Comparison of ENCODE assay signal across 16 cellular contexts in genomic region chr3:187801152-187801551, GRCh38. TPM values are rescaled to one million over a fixed set of nuclear protein-coding genes. Genes with fewer than 3 reads are reported as not detected.
A peak's percentile ranks its signal among the peaks of the same experiment; 100 is the strongest.
DNase-seq lines count a peak whose midpoint lies in the region; ATAC-seq and TF ChIP-seq lines count a peak whose summit lies in the region.
"Had no signal": no experiment of that assay in that cellular context is flagged by ENCODE, and none has a peak within 500 bp of the region (broad histone marks: within the 10 kb centered on the region; RNA-seq: fewer than 3 reads in every experiment).

No MANE protein-coding gene starts in this region.

- H3K27me3 Mint-ChIP-seq in activated CD4-positive, alpha-beta T cell treated with anti-CD3 and anti-CD28 coated beads for 36 hours = no peaks in the 10 kb centered on the region
- no peaks in the 10 kb centered on the region for H3K27me3 Mint-ChIP-seq in activated CD8-positive, alpha-beta T cell treated with anti-CD3 and anti-CD28 coated beads, Interleukin-2, amount 10 ng/mL, durations not matched to agents 7 days and 5 days (ENCODE audit: low read depth)
- no peaks in the 10 kb centered on the region for H3K27me3 Mint-ChIP-seq in natural killer cell (ENCODE audit: low read depth in 2 of 2)
- H3K27me3 Mint-ChIP-seq: CD4-positive, alpha-beta T cell had no signal

- no peak for DNase-seq in activated CD4-positive, alpha-beta T cell treated with anti-CD3 and anti-CD28 coated beads for 36 hours
- no peak for DNase-seq in activated CD4-positive, alpha-beta T cell treated with anti-CD3 and anti-CD28 coated beads for 48 hours
- DNase-seq in activated CD8-positive, alpha-beta T cell treated with anti-CD3 and anti-CD28 coated beads, Interleukin-2, amount 10 ng/mL, durations not matched to agents 7 days and 5 days = no peak
- DNase-seq in natural killer cell = no peak
- no peak for DNase-seq in NCI-H2029 treated with DMSO at 0.1 percent for 48 hours (lab: John Stamatoyannopoulos, UW)
- DNase-seq in NCI-H526 (lab: John Stamatoyannopoulos, UW) = no peak
- no peak for DNase-seq in NCI-H2196 treated with DMSO at 0.1 percent for 48 hours (lab: John Stamatoyannopoulos, UW; ENCODE audit: unreplicated experiment)
- DNase-seq: CD4-positive, alpha-beta T cell; DND-41; GDM1; HCEC 1CT; KG1; NCI-H1092 treated with DMSO at 0.1 percent for 48 hours; NCI-H1694 had no signal

- no peak for ATAC-seq in activated CD4-positive, alpha-beta T cell treated with anti-CD3 and anti-CD28 coated beads for 36 hours
- ATAC-seq in activated CD8-positive, alpha-beta T cell treated with anti-CD3 and anti-CD28 coated beads, Interleukin-2, amount 10 ng/mL, durations not matched to agents 7 days and 5 days = no peak
- no peak for ATAC-seq in natural killer cell
- ATAC-seq: Panc1 had no signal

- no peak overlapping the region; the same call in 1 of the 2 replicates for H3K27ac ChIP-seq in BLaER1

- TF ChIP-seq CTCF in natural killer cell (IDR thresholded peaks at IDR 0.05) = no peak

- no peak overlapping the region for H3K9ac ChIP-seq in BLaER1

- H3K36me3 ChIP-seq in BLaER1 = no peaks in the 10 kb centered on the region

- H4K20me1 ChIP-seq in BLaER1 = no peaks in the 10 kb centered on the region

- peaks cover 79% of the 10 kb centered on the region for H3K4me1 Mint-ChIP-seq in activated CD4-positive, alpha-beta T cell treated with anti-CD3 and anti-CD28 coated beads for 36 hours
- peaks cover 86% of the 10 kb centered on the region for H3K4me1 Mint-ChIP-seq in activated CD8-positive, alpha-beta T cell treated with anti-CD3 and anti-CD28 coated beads, Interleukin-2, amount 10 ng/mL, durations not matched to agents 7 days and 5 days (ENCODE audit: low read depth)
- H3K4me1 Mint-ChIP-seq in natural killer cell = peaks cover 60% of the 10 kb centered on the region in 2 donors

- POLR2A ChIA-PET in activated CD4-positive, alpha-beta T cell treated with anti-CD3 and anti-CD28 coated beads for 36 hours (lab: Charles Lee) = interaction anchor here (1.5 to 2.0 kb wide), 2 partner anchors 54 to 56 kb away, joined by 10 to 15 read pairs; partner anchors contain the start of gene BCL6
- POLR2A ChIA-PET in activated CD8-positive, alpha-beta T cell treated with anti-CD3 and anti-CD28 coated beads, Interleukin-2, amount 10 ng/mL, durations not matched to agents 7 days and 5 days (lab: Charles Lee) = interaction anchor here (1.4 to 8.6 kb wide), 4 partner anchors 22 to 354 kb away, joined by 4 to 195 read pairs (median 8); partner anchors contain the start of genes BCL6 and LPP

- peaks cover 6% of the 10 kb centered on the region for H3K9me3 Mint-ChIP-seq in activated CD4-positive, alpha-beta T cell treated with anti-CD3 and anti-CD28 coated beads for 36 hours (ENCODE audit: low read depth)
- peaks cover 14% of the 10 kb centered on the region for H3K9me3 Mint-ChIP-seq in activated CD8-positive, alpha-beta T cell treated with anti-CD3 and anti-CD28 coated beads, Interleukin-2, amount 10 ng/mL, durations not matched to agents 7 days and 5 days (ENCODE audit: insufficient read depth)
- peaks cover 0 to 5% of the 10 kb centered on the region in 2 donors for H3K9me3 Mint-ChIP-seq in natural killer cell
- H3K9me3 Mint-ChIP-seq: CD4-positive, alpha-beta T cell had no signal

- H3K36me3 Mint-ChIP-seq in activated CD4-positive, alpha-beta T cell treated with anti-CD3 and anti-CD28 coated beads for 36 hours (ENCODE audit: low read depth) = peaks cover 7% of the 10 kb centered on the region
- H3K36me3 Mint-ChIP-seq in activated CD8-positive, alpha-beta T cell treated with anti-CD3 and anti-CD28 coated beads, Interleukin-2, amount 10 ng/mL, durations not matched to agents 7 days and 5 days (ENCODE audit: low read depth) = peaks cover 46% of the 10 kb centered on the region
- H3K36me3 Mint-ChIP-seq in natural killer cell = no peaks in the 10 kb centered on the region

- intact Hi-C loops in activated CD4-positive, alpha-beta T cell treated with anti-CD3 and anti-CD28 coated beads for 36 hours (cut with DNase I, micrococcal nuclease) = loop anchor here (5.0 to 10.0 kb wide), 5 partner anchors 176 to 984 kb away; no protein-coding TSS in a partner anchor
- intact Hi-C loops in natural killer cell (cut with micrococcal nuclease) = no loop called here

- CTCF ChIA-PET in activated CD4-positive, alpha-beta T cell treated with anti-CD3 and anti-CD28 coated beads for 36 hours (lab: Charles Lee) = interaction anchor here (0.7 to 6.1 kb wide), 5 partner anchors 13 to 455 kb away, joined by 3 to 56 read pairs (median 8); partner anchors contain the start of gene BCL6
- CTCF ChIA-PET in activated CD8-positive, alpha-beta T cell treated with anti-CD3 and anti-CD28 coated beads, Interleukin-2, amount 10 ng/mL, durations not matched to agents 7 days and 5 days (lab: Charles Lee) = interaction anchor here (0.8 to 7.4 kb wide), 10 partner anchors 9 to 249 kb away, joined by 3 to 101 read pairs (median 4); partner anchors contain the start of gene BCL6

- H3K9me3 ChIP-seq in BLaER1 = peaks cover 7% of the 10 kb centered on the region; the same call in 1 of the 2 replicates

- peak overlapping the region; percentile 38 for H3K4me3 Mint-ChIP-seq in activated CD4-positive, alpha-beta T cell treated with anti-CD3 and anti-CD28 coated beads for 36 hours
- peak overlapping the region; percentile 39 for H3K4me3 Mint-ChIP-seq in activated CD8-positive, alpha-beta T cell treated with anti-CD3 and anti-CD28 coated beads, Interleukin-2, amount 10 ng/mL, durations not matched to agents 7 days and 5 days
- peak overlapping the region; percentile 78 for H3K4me3 Mint-ChIP-seq in natural killer cell
- H3K4me3 Mint-ChIP-seq: CD4-positive, alpha-beta T cell had no signal

- peaks cover 25% of the 10 kb centered on the region for H3K4me1 ChIP-seq in BLaER1

- no peak overlapping the region for H3K4me3 ChIP-seq in BLaER1

- peak overlapping the region; percentile 41 for H3K4me2 ChIP-seq in BLaER1

- no peaks in the 10 kb centered on the region for H3K27me3 ChIP-seq in BLaER1

- peak overlapping the region; percentile 92 for H3K27ac Mint-ChIP-seq in activated CD4-positive, alpha-beta T cell treated with anti-CD3 and anti-CD28 coated beads for 36 hours
- peak overlapping the region; percentile 93 for H3K27ac Mint-ChIP-seq in activated CD8-positive, alpha-beta T cell treated with anti-CD3 and anti-CD28 coated beads, Interleukin-2, amount 10 ng/mL, durations not matched to agents 7 days and 5 days
- peak overlapping the region; percentile 50 to 76 for H3K27ac Mint-ChIP-seq in natural killer cell
- H3K27ac Mint-ChIP-seq: CD4-positive, alpha-beta T cell had no signal

RNA-seq across cellular contexts. Expression of gene BCL6, which starts 55.9 kb away (rescaled TPM):
- 10 to 100 TPM; 42.9 to 52.8 TPM for total RNA-seq in activated CD4-positive, alpha-beta T cell treated with anti-CD3 and anti-CD28 coated beads for 36 hours
- 10 to 100 TPM; 11.8 to 12.6 TPM for total RNA-seq in activated CD8-positive, alpha-beta T cell treated with anti-CD3 and anti-CD28 coated beads, Interleukin-2, amount 10 ng/mL, durations not matched to agents 7 days and 5 days
- total RNA-seq in natural killer cell = 10 to 100 TPM; 41.0 to 59.0 (median 45.2) TPM
